In the genomic region with DNA sequence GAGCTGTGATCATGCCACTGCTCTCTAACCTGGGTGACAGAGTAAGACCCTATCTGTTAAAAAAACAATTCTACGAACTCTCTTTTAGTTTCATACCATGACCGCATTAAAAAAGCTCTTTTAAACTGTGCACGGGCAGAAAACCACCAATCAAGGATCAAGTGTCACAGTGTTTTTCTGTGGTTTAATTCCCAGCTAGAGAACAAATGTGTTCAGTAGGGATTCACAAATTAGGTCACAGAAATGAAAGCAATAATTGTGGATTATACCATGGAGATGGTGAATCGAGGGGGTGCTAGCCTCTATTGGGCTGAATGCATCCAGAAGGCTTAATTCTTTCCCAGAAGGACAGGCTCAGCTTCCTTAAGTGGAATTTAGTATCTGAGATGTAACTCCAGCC, we compare ENCODE assay signal across 28 cellular contexts.
"Had no signal": no experiment of that assay in that cellular context is flagged by ENCODE, and none has a peak within 500 bp of the region (broad histone marks: within the 10 kb centered on the region; RNA-seq: fewer than 3 reads in every experiment).

No MANE protein-coding gene starts in this region.

- H2AFZ ChIP-seq: PC-9 had no signal

- H3K36me3 ChIP-seq: brain microvascular endothelial cell, colonic mucosa, MG63 had no signal

- H3K4me1 ChIP-seq: colonic mucosa had no signal

- H3K9me3 ChIP-seq: colonic mucosa, MG63 had no signal

- H3K27me3 ChIP-seq: brain microvascular endothelial cell, colonic mucosa, MG63 had no signal

- H3K27ac ChIP-seq: brain microvascular endothelial cell, colonic mucosa, PC-9, SK-N-MC had no signal

- H3K4me3 ChIP-seq: colonic mucosa, MG63, PC-9, SK-N-MC had no signal

- H3K9me3 Mint-ChIP-seq: activated naive CD4-positive, alpha-beta T cell treated with anti-CD3 and anti-CD28 coated beads, Interleukin-2, amount 50 U/mL, for 24 hours; activated T-cell treated with anti-CD3 and anti-CD28 coated beads, Interleukin-2, amount 50 U/mL, for 24 hours; activated T-helper 1 cell treated with anti-CD3 and anti-CD28 coated beads, Interleukin-12 subunit alpha, Interleukin-12 subunit beta, Interleukin-2, Interleukin-4 antibody, amounts not matched to agents 30 ng/mL and 10 ng/mL and 1 ng/mL, durations not matched to agents 14 hours and 24 hours and 36 hours had no signal

- H3K4me2 ChIP-seq: PC-9 had no signal

- H3K27ac Mint-ChIP-seq: activated B cell treated with CpG ODN at 0.5 μM for 24 hours; activated CD4-positive, alpha-beta T cell treated with anti-CD3 and anti-CD28 coated beads, Interleukin-2, amount 10 ng/mL, durations not matched to agents 24 days and 14 days; activated CD8-positive, alpha-beta memory T cell treated with anti-CD3 and anti-CD28 coated beads, Interleukin-2, amount 10 ng/mL, durations not matched to agents 7 days and 5 days; activated naive CD4-positive, alpha-beta T cell treated with anti-CD3 and anti-CD28 coated beads, Interleukin-2, amount 50 U/mL, for 24 hours; activated T-cell treated with anti-CD3 and anti-CD28 coated beads, Interleukin-2, amount 50 U/mL, for 24 hours; activated T-helper 1 cell treated with anti-CD3 and anti-CD28 coated beads, Interleukin-12 subunit alpha, Interleukin-12 subunit beta, Interleukin-2, Interleukin-4 antibody, amounts not matched to agents 30 ng/mL and 10 ng/mL and 1 ng/mL, durations not matched to agents 14 hours and 24 hours and 36 hours; T-cell had no signal

- FAIRE-seq: TTC549 had no signal

- DNase-seq: activated B cell treated with CpG ODN at 0.5 μM for 24 hours; activated CD4-positive, alpha-beta T cell treated with anti-CD3 and anti-CD28 coated beads for 1 hour; activated CD4-positive, alpha-beta T cell treated with anti-CD3 and anti-CD28 coated beads, Interleukin-2, amount 10 ng/mL, durations not matched to agents 24 days and 14 days; activated CD4-positive, alpha-beta T cell treated with anti-CD3 and anti-CD28 coated beads, Interleukin-2, amount 50 U/mL, for 48 hours; activated CD8-positive, alpha-beta memory T cell treated with anti-CD3 and anti-CD28 coated beads, Interleukin-2, amount 10 ng/mL, durations not matched to agents 7 days and 5 days; activated effector memory CD4-positive, alpha-beta T cell treated with Interleukin-2 at 50 U/mL for 16 hours; activated naive CD4-positive, alpha-beta T cell; activated T-cell treated with anti-CD3 and anti-CD28 coated beads, Interleukin-2, amount 50 U/mL, for 24 hours; amygdala; brain microvascular endothelial cell; colonic mucosa; KG1; MG63; MV-4-11; NCI-H1105; NCI-H1436 treated with DMSO at 0.1 percent for 48 hours; NCI-H1930; NCI-H510A treated with DMSO at 0.1 percent for 48 hours; NCI-H69; PC-9; SIG-M5; T-cell; T-helper 2 cell; T1000 had no signal

- ATAC-seq: activated CD8-positive, alpha-beta memory T cell treated with anti-CD3 and anti-CD28 coated beads, Interleukin-2, amount 10 ng/mL, durations not matched to agents 7 days and 5 days; T-cell had no signal
